ENCODE assay signal across 21 cellular contexts in genomic region chr4:67635331-67635730, GRCh38.
"Had no signal": no experiment of that assay in that cellular context is flagged by ENCODE, and none has a peak within 500 bp of the region (broad histone marks: within the 10 kb centered on the region; RNA-seq: fewer than 3 reads in every experiment).

No MANE protein-coding gene starts in this region.

- H3K27ac ChIP-seq: WERI-Rb-1 had no signal

- ATAC-seq: activated CD4-positive, alpha-beta T cell treated with anti-CD3 and anti-CD28 coated beads for 36 hours had no signal

- DNase-seq: activated CD4-positive, alpha-beta memory T cell treated with anti-CD3 and anti-CD28 coated beads, Interleukin-2, amount 10 ng/mL, durations not matched to agents 7 days and 5 days; activated CD4-positive, alpha-beta T cell treated with anti-CD3 and anti-CD28 coated beads for 36 hours; activated CD4-positive, alpha-beta T cell treated with anti-CD3 and anti-CD28 coated beads, Interleukin-2, amount 50 U/mL, for 1 hour; activated gamma-delta T cell treated with Interleukin-2 at 50 U/mL for 16 hours; activated naive CD4-positive, alpha-beta T cell treated with anti-CD3 and anti-CD28 coated beads, Interleukin-2, amount 10 ng/mL, durations not matched to agents 7 days and 5 days; activated naive CD8-positive, alpha-beta T cell treated with anti-CD3 and anti-CD28 coated beads for 36 hours; activated T-cell treated with anti-CD3 and anti-CD28 coated beads for 4 hours; activated T-cell treated with anti-CD3 and anti-CD28 coated beads, Interleukin-2, amount 50 U/mL, for 48 hours; KG1; NCI-H1048; NCI-H146; NCI-H187 treated with DMSO at 0.1 percent for 48 hours; NCI-H2081 treated with DMSO at 0.1 percent for 48 hours; NCI-H446; NCI-H524; SHP77; T-helper 2 cell; T1000; WERI-Rb-1 had no signal

- FAIRE-seq: RCC 7860, TTC549 had no signal
